In the genomic region with DNA sequence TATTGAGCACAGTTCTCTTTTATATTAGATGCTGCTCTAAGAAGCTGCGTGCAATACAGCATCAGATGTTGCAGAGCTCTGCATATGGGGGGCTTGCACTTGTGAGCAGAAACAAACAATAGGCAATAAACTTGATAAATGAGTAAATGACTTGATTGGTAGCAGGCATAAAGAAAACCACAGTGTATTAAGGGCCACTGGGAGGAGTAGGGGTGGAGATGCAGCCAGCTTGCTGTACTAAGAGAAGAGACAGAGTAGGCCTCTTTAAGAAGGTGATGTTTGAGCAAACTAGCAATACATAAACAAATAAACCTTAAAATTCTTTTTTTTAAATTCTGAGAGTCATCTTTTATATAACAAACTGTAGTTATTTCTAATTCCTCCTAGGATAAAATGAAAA, we compare ENCODE assay signal across 18 cellular contexts.
"Had no signal": no experiment of that assay in that cellular context is flagged by ENCODE, and none has a peak within 500 bp of the region (broad histone marks: within the 10 kb centered on the region; RNA-seq: fewer than 3 reads in every experiment).

No MANE protein-coding gene starts in this region.

- DNase-seq: activated CD4-positive, alpha-beta T cell treated with anti-CD3 and anti-CD28 coated beads, Interleukin-2, amount 50 U/mL, for 1 hour; activated CD4-positive, CD25-positive, alpha-beta regulatory T cell treated with anti-CD3 and anti-CD28 coated beads, Interleukin-2, amount 50 U/mL, for 72 hours; activated CD8-positive, alpha-beta memory T cell treated with anti-CD3 and anti-CD28 coated beads, Interleukin-2, amount 50 U/mL, for 4 hours; activated effector memory CD4-positive, alpha-beta T cell treated with anti-CD3 and anti-CD28 coated beads, Interleukin-2, amount 50 U/mL, for 16 hours; activated naive CD4-positive, alpha-beta T cell treated with anti-CD3 and anti-CD28 coated beads, Interleukin-2, amount 50 U/mL, for 16 hours; activated T-cell treated with anti-CD3 and anti-CD28 coated beads, Interleukin-2, amount 50 U/mL, for 48 hours; effector memory CD8-positive, alpha-beta T cell; naive thymus-derived CD8-positive, alpha-beta T cell; sigmoid colon; stimulated activated CD4-positive, alpha-beta T cell treated with anti-CD3 and anti-CD28 coated beads, Interleukin-12 subunit alpha, Interleukin-12 subunit beta, amount 100 ng/mL, for 4 hours; stimulated activated CD4-positive, alpha-beta T cell treated with anti-CD3 and anti-CD28 coated beads, Interleukin-1b, Interleukin-23, amount 100 ng/mL, for 48 hours; stimulated activated CD8-positive, alpha-beta memory T cell treated with anti-CD3 and anti-CD28 coated beads, Interleukin-4, amount 100 ng/mL, for 48 hours; stimulated activated naive CD4-positive, alpha-beta T cell treated with Interleukin-2 at 50 U/mL for 16 hours; T1000 had no signal

- H3K79me2 ChIP-seq: parathyroid adenoma had no signal

- H3K36me3 ChIP-seq: ascending aorta, sigmoid colon, thyroid gland had no signal

- H3K27me3 Mint-ChIP-seq: effector memory CD8-positive, alpha-beta T cell; memory B cell; naive thymus-derived CD8-positive, alpha-beta T cell had no signal

- H3K4me1 Mint-ChIP-seq: memory B cell; naive thymus-derived CD8-positive, alpha-beta T cell had no signal

- H3K4me3 Mint-ChIP-seq: effector memory CD8-positive, alpha-beta T cell; memory B cell; naive thymus-derived CD8-positive, alpha-beta T cell had no signal

- H3K27ac Mint-ChIP-seq: effector memory CD8-positive, alpha-beta T cell; memory B cell; naive thymus-derived CD8-positive, alpha-beta T cell had no signal

- H3K9me3 ChIP-seq: ascending aorta, sigmoid colon, thyroid gland had no signal

- ATAC-seq: effector memory CD8-positive, alpha-beta T cell; naive thymus-derived CD8-positive, alpha-beta T cell had no signal

- H2AFZ ChIP-seq: parathyroid adenoma had no signal

- H3K4me1 ChIP-seq: parathyroid adenoma, thyroid gland had no signal

- H3K27me3 ChIP-seq: ascending aorta, sigmoid colon, thyroid gland had no signal

- H3K9me3 Mint-ChIP-seq: effector memory CD8-positive, alpha-beta T cell had no signal

- H3K36me3 Mint-ChIP-seq: memory B cell; naive thymus-derived CD8-positive, alpha-beta T cell had no signal

- H3K27ac ChIP-seq: ascending aorta, parathyroid adenoma, sigmoid colon, thyroid gland had no signal

- H3K9ac ChIP-seq: parathyroid adenoma had no signal

- H3K4me3 ChIP-seq: ascending aorta, sigmoid colon, thyroid gland had no signal
